In genomic region chr12:4369548-4369947, GRCh38 we compare ENCODE assay signal across 10 cellular contexts. TPM values are rescaled to one million over a fixed set of nuclear protein-coding genes. Genes with fewer than 3 reads are reported as not detected.
"Had no signal": no experiment of that assay in that cellular context is flagged by ENCODE, and none has a peak within 500 bp of the region (broad histone marks: within the 10 kb centered on the region; RNA-seq: fewer than 3 reads in every experiment).

No MANE protein-coding gene starts in this region.

- H3K4me3 ChIP-seq: K562 had no signal

- H3K4me1 Mint-ChIP-seq: IgD-negative memory B cell had no signal

- H3K4me3 Mint-ChIP-seq: IgD-negative memory B cell had no signal

- H3K27ac ChIP-seq: HL-60 had no signal

- H3K36me3 Mint-ChIP-seq: IgD-negative memory B cell had no signal

- DNase-seq: IMR-90, KBM-7, KG1 had no signal

- H3K27ac Mint-ChIP-seq: IgD-negative memory B cell had no signal

- FAIRE-seq: HepG2, HTR-8/SVneo, K562 had no signal

RNA-seq across cellular contexts. Expression of gene FGF23, which starts 10.0 kb away (rescaled TPM):
- total RNA-seq: HepG2, HT-29, HT1080, IMR-90, K562 had no signal
- polyA plus RNA-seq: HepG2, IgD-negative memory B cell, IMR-90 had no signal
